1 cellular context compared by ENCODE assay signal in genomic region chr4:30725562-30725961, GRCh38.
TF ChIP-seq lines count a peak whose summit lies in the region.

No MANE protein-coding gene starts in this region.

TF ChIP-seq in IMR-90, 13 proteins besides CTCF, POLR2A, EP300 and RAD21 (continued from another document):
- TF ChIP-seq BHLHE40 (IDR thresholded peaks at IDR 0.05; ENCODE audit: low read depth, low read length), result no peak
- no peak for TF ChIP-seq USF2 (IDR thresholded peaks at IDR 0.05; ENCODE audit: low read depth, low read length)
- TF ChIP-seq MAZ (IDR thresholded peaks at IDR 0.05; ENCODE audit: borderline replicate concordance, low read depth, low read length), result no peak
- TF ChIP-seq CHD1 (IDR thresholded peaks at IDR 0.05; ENCODE audit: low read depth, low read length), result no peak
- TF ChIP-seq SMC3 (IDR thresholded peaks at IDR 0.05; ENCODE audit: low read depth, low read length), result no peak
- no peak for TF ChIP-seq MAFK (IDR thresholded peaks at IDR 0.05; ENCODE audit: low read depth, low read length)
